ENCODE assay signal across 33 cellular contexts in genomic region chr3:79737530-79737929, GRCh38. TPM values are rescaled to one million over a fixed set of nuclear protein-coding genes. Genes with fewer than 3 reads are reported as not detected.
"Had no signal": no experiment of that assay in that cellular context is flagged by ENCODE, and none has a peak within 500 bp of the region (broad histone marks: within the 10 kb centered on the region; RNA-seq: fewer than 3 reads in every experiment).

No MANE protein-coding gene starts in this region.

- H3K9me3 ChIP-seq: body of pancreas had no signal

- H3K4me1 ChIP-seq: adrenal gland, body of pancreas had no signal

- H3K27me3 ChIP-seq: adrenal gland, body of pancreas, brain microvascular endothelial cell, cardiac muscle cell had no signal

- H3K27ac ChIP-seq: adrenal gland, body of pancreas, brain microvascular endothelial cell, cardiac muscle cell, VCaP had no signal

- H3K36me3 ChIP-seq: adrenal gland, brain microvascular endothelial cell, cardiac muscle cell had no signal

- ATAC-seq: activated CD8-positive, alpha-beta T cell treated with anti-CD3 and anti-CD28 coated beads for 36 hours; activated naive CD4-positive, alpha-beta T cell treated with anti-CD3 and anti-CD28 coated beads, Interleukin-2, amount 50 U/mL, for 72 hours; activated T-cell treated with anti-CD3 and anti-CD28 coated beads, Interleukin-2, amount 50 U/mL, for 4 hours; activated T-cell treated with anti-CD3 and anti-CD28 coated beads, Interleukin-2, amount 50 U/mL, for 72 hours; activated T-helper 17 cell treated with anti-CD3 and anti-CD28 coated beads, Interleukin-2, amount 50 U/mL, for 72 hours; body of pancreas had no signal

- DNase-seq: activated B cell treated with CpG ODN at 0.5 μM for 24 hours; activated CD4-positive, alpha-beta memory T cell treated with anti-CD3 and anti-CD28 coated beads for 36 hours; activated CD4-positive, alpha-beta T cell treated with anti-CD3 and anti-CD28 coated beads for 4 hours; activated CD4-positive, alpha-beta T cell treated with anti-CD3 and anti-CD28 coated beads, Interleukin-2, amount 10 ng/mL, durations not matched to agents 24 days and 14 days; activated CD4-positive, alpha-beta T cell treated with anti-CD3 and anti-CD28 coated beads, Interleukin-2, amount 50 U/mL, for 1 hour; activated CD4-positive, alpha-beta T cell treated with anti-CD3 and anti-CD28 coated beads, Interleukin-2, amount 50 U/mL, for 4 hours; activated CD4-positive, CD25-positive, alpha-beta regulatory T cell treated with anti-CD3 and anti-CD28 coated beads, Interleukin-2, amount 50 U/mL, for 72 hours; activated CD8-positive, alpha-beta memory T cell treated with anti-CD3 and anti-CD28 coated beads, Interleukin-2, amount 50 U/mL, for 4 hours; activated CD8-positive, alpha-beta T cell treated with anti-CD3 and anti-CD28 coated beads for 36 hours; activated effector memory CD4-positive, alpha-beta T cell treated with anti-CD3 and anti-CD28 coated beads, Interleukin-2, amount 50 U/mL, for 16 hours; activated gamma-delta T cell treated with Interleukin-2 at 50 U/mL for 16 hours; activated naive CD4-positive, alpha-beta T cell; activated naive CD4-positive, alpha-beta T cell treated with anti-CD3 and anti-CD28 coated beads for 36 hours; activated naive CD4-positive, alpha-beta T cell treated with anti-CD3 and anti-CD28 coated beads, Interleukin-2, amount 50 U/mL, for 16 hours; activated naive CD8-positive, alpha-beta T cell treated with anti-CD3 and anti-CD28 coated beads for 36 hours; activated T-cell treated with anti-CD3 and anti-CD28 coated beads for 4 hours; activated T-cell treated with anti-CD3 and anti-CD28 coated beads, Interleukin-2, amount 50 U/mL, for 1 hour; activated T-cell treated with anti-CD3 and anti-CD28 coated beads, Interleukin-2, amount 50 U/mL, for 4 hours; activated T-cell treated with anti-CD3 and anti-CD28 coated beads, Interleukin-2, amount 50 U/mL, for 72 hours; adrenal gland; amniotic stem cell; aorta; body of pancreas; brain microvascular endothelial cell; caudate nucleus; cerebellar nuclear complex; T-helper 1 cell; T-helper 2 cell; T-helper 9 cell had no signal

- H3K4me3 ChIP-seq: adrenal gland, body of pancreas, cardiac muscle cell had no signal

RNA-seq across cellular contexts. Expression of gene ROBO1, which starts 30.3 kb away (rescaled TPM):
- total RNA-seq: activated CD4-positive, alpha-beta memory T cell treated with anti-CD3 and anti-CD28 coated beads for 36 hours; activated T-helper 17 cell treated with anti-CD3 and anti-CD28 coated beads, Interleukin-2, amount 50 U/mL, for 72 hours had no signal
